ENCODE assay signal across 13 cellular contexts in the genomic region with DNA sequence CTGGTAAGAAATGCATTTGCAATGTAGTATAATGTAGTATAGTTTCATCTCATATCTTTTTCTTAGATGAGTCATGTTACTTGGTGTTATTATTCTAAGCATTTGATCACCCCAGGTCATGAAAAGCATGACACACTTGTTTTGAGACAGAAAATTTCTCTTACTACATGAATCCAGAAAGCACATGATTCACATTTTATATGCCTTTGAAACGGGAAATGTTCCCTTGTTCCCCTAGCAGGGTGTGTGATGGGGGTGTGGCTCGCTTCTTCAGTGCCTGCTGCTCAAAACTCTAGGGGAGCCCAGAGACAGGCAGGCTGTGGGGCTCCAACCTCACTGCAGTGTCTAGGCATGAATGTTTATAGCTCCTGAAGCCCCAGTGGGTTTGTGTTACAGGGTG.
DNase-seq lines count a peak whose midpoint lies in the region; ATAC-seq and TF ChIP-seq lines count a peak whose summit lies in the region.
"Had no signal": no experiment of that assay in that cellular context is flagged by ENCODE, and none has a peak within 500 bp of the region (broad histone marks: within the 10 kb centered on the region; RNA-seq: fewer than 3 reads in every experiment).

No MANE protein-coding gene starts in this region.

- peak; percentile 13 for DNase-seq in stimulated activated CD4-positive, alpha-beta T cell treated with anti-CD3 and anti-CD28 coated beads, Interleukin-4, amount 100 ng/mL, for 1 hour
- no peak for DNase-seq in stimulated activated CD4-positive, alpha-beta T cell treated with anti-CD3 and anti-CD28 coated beads, Interleukin-2, amount 100 ng/mL, for 24 hours
- no peak for DNase-seq in activated T-cell treated with anti-CD3 and anti-CD28 coated beads, Interleukin-2, amount 50 U/mL, for 4 hours
- DNase-seq in fibroblast of the aortic adventitia (ENCODE audit: low read depth) (peak; percentile 77), NCI-H146 (lab: John Stamatoyannopoulos, UW) (no peak)
- DNase-seq: midbrain had no signal

- ATAC-seq in activated T-cell treated with anti-CD3 and anti-CD28 coated beads, Interleukin-2, amount 50 U/mL, for 4 hours: peak; percentile 75 to 78
- no peak for ATAC-seq in HG03442 (IDR thresholded peaks at IDR 0.05; ENCODE audit: unreplicated experiment)
- no peak for ATAC-seq in HG03520 (IDR thresholded peaks at IDR 0.05; ENCODE audit: unreplicated experiment)
- no peak for ATAC-seq in HG03045 (IDR thresholded peaks at IDR 0.05; ENCODE audit: unreplicated experiment)

- no peaks in the 10 kb centered on the region for H3K36me3 Mint-ChIP-seq in activated T-cell treated with anti-CD3 and anti-CD28 coated beads, Interleukin-2, amount 50 U/mL, for 4 hours (ENCODE audit: insufficient read depth)
- H3K36me3 Mint-ChIP-seq: CD4-positive, alpha-beta memory T cell had no signal

- TF ChIP-seq CTCF in fibroblast of the aortic adventitia (IDR thresholded peaks at IDR 0.05; ENCODE audit: insufficient read depth, low read length): no peak

- peaks cover 30% of the 10 kb centered on the region for H3K4me1 Mint-ChIP-seq in activated T-cell treated with anti-CD3 and anti-CD28 coated beads, Interleukin-2, amount 50 U/mL, for 4 hours (ENCODE audit: low read depth)

- no peak overlapping the region for H3K4me3 ChIP-seq in fibroblast of the aortic adventitia (ENCODE audit: low read depth, low read length)
- H3K4me3 ChIP-seq: SJSA1, smooth muscle cell had no signal

- H3K27me3 Mint-ChIP-seq in activated T-cell treated with anti-CD3 and anti-CD28 coated beads, Interleukin-2, amount 50 U/mL, for 4 hours (ENCODE audit: low read depth): no peaks in the 10 kb centered on the region
- H3K27me3 Mint-ChIP-seq: CD4-positive, alpha-beta memory T cell had no signal

- H3K9me3 Mint-ChIP-seq in activated T-cell treated with anti-CD3 and anti-CD28 coated beads, Interleukin-2, amount 50 U/mL, for 4 hours: no peaks in the 10 kb centered on the region
- H3K9me3 Mint-ChIP-seq: stimulated activated naive CD8-positive, alpha-beta T cell treated with anti-CD3 and anti-CD28 coated beads, Interleukin-15, Interleukin-2, amounts not matched to agents 100 ng/mL and 50 ng/mL, for 24 hours had no signal

- H3K4me3 Mint-ChIP-seq in activated T-cell treated with anti-CD3 and anti-CD28 coated beads, Interleukin-2, amount 50 U/mL, for 4 hours: no peak overlapping the region
- H3K4me3 Mint-ChIP-seq: stimulated activated naive CD8-positive, alpha-beta T cell treated with anti-CD3 and anti-CD28 coated beads, Interleukin-15, Interleukin-2, amounts not matched to agents 100 ng/mL and 50 ng/mL, for 24 hours had no signal

Comparison
In these comparisons a context has a peak if more than half of its experiments do, and no peak if none do; other contexts are left out.
1. DNase-seq: peak in stimulated activated CD4-positive, alpha-beta T cell treated with anti-CD3 and anti-CD28 coated beads, Interleukin-4, amount 100 ng/mL, for 1 hour (single experiment) and fibroblast of the aortic adventitia (single experiment); none in stimulated activated CD4-positive, alpha-beta T cell treated with anti-CD3 and anti-CD28 coated beads, Interleukin-2, amount 100 ng/mL, for 24 hours (0 of 2), activated T-cell treated with anti-CD3 and anti-CD28 coated beads, Interleukin-2, amount 50 U/mL, for 4 hours (single experiment) and NCI-H146 (single experiment).
2. ATAC-seq: peak in activated T-cell treated with anti-CD3 and anti-CD28 coated beads, Interleukin-2, amount 50 U/mL, for 4 hours (2 of 2); none in HG03442 (single experiment), HG03520 (single experiment) and HG03045 (single experiment).